7 cellular contexts compared by ENCODE assay signal in genomic region chr10:112294169-112294568, GRCh38. TPM values are rescaled to one million over a fixed set of nuclear protein-coding genes. Genes with fewer than 3 reads are reported as not detected.
"Had no signal": no experiment of that assay in that cellular context is flagged by ENCODE, and none has a peak within 500 bp of the region (broad histone marks: within the 10 kb centered on the region; RNA-seq: fewer than 3 reads in every experiment).

No MANE protein-coding gene starts in this region.

- H3K27ac Mint-ChIP-seq: GM23338, H9 had no signal

- H3K4me3 Mint-ChIP-seq: GM23338, H9 had no signal

- H2AFZ ChIP-seq: GM23338 had no signal

- H3K4me1 Mint-ChIP-seq: GM23338 had no signal

- DNase-seq: H9, HCEC 1CT, IMR-90 had no signal

- H3K4me3 ChIP-seq: GM23338 had no signal

- ATAC-seq: GM23338 had no signal

- H3K27ac ChIP-seq: HL-60 had no signal

- H3K4me2 ChIP-seq: GM23338 had no signal

RNA-seq across cellular contexts. Expression of gene TECTB, which starts 11.0 kb away (rescaled TPM):
- total RNA-seq: GM23338, H1, H9, HT1080, IMR-90 had no signal
- polyA plus RNA-seq: GM23338, H1, IMR-90 had no signal
